Comparison of ENCODE assay signal across 9 cellular contexts in the genomic region with DNA sequence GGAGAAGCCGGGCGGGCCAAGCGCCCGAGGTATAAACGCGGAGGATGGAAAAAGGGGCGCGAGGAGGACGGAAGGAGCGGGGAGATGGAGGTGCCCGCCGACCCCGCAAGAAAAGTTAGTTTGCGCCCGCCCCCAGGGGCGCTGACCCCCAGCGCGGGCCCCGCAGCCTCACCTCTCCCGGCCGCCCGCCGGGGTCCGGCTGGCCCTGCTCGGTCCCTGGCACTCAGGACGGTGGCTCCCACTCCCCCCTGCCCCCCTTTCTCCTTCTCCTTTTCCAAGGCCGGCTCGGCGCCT. TPM values are rescaled to one million over a fixed set of nuclear protein-coding genes. Genes with fewer than 3 reads are reported as not detected.
DNase-seq lines count a peak whose midpoint lies in the region; ATAC-seq and TF ChIP-seq lines count a peak whose summit lies in the region.
"Had no signal": no experiment of that assay in that cellular context is flagged by ENCODE, and none has a peak within 500 bp of the region (broad histone marks: within the 10 kb centered on the region; RNA-seq: fewer than 3 reads in every experiment).

No MANE protein-coding gene starts in this region.

- H2AK5ac ChIP-seq in neuronal stem cell (ENCODE audit: low read depth, low read length): peak overlapping the region; percentile 66

- no peak for ATAC-seq in GM18868 (IDR thresholded peaks at IDR 0.05; ENCODE audit: unreplicated experiment)

- H3K4ac ChIP-seq in neuronal stem cell (ENCODE audit: low read length): no peak overlapping the region

- no peak overlapping the region for H3K14ac ChIP-seq in neuronal stem cell (ENCODE audit: low read length)

- no peaks in the 10 kb centered on the region for H3K9me2 ChIP-seq in Karpas-422 (replicated peaks; ENCODE audit: insufficient read depth, low read length)

- no peak overlapping the region for H2BK120ac ChIP-seq in neuronal stem cell (ENCODE audit: low read depth, low read length)

- peak overlapping the region; percentile 89 for H2BK15ac ChIP-seq in neuronal stem cell (ENCODE audit: low read length)

- H3K23ac ChIP-seq in neuronal stem cell (ENCODE audit: low read depth, low read length, poor library complexity): peak overlapping the region; percentile 25

- in situ Hi-C loops in G401 (cut with HindIII; ENCODE audit: low sequenced_read_pairs): no loop called here
- in situ Hi-C loops in GM13976 (cut with MboI; ENCODE audit: low sequenced_read_pairs, unreplicated experiment): no loop called here

- no peak overlapping the region for H3K9ac ChIP-seq in Karpas-422 (ENCODE audit: low read length)
- H3K9ac ChIP-seq in neuronal stem cell (ENCODE audit: low read depth, low read length, poor library complexity): peak overlapping the region; percentile 91

- peak overlapping the region; percentile 98 for H3K4me2 ChIP-seq in Karpas-422 (ENCODE audit: low read depth, low read length, poor library complexity, severe bottlenecking)
- H3K4me2 ChIP-seq in neuronal stem cell (ENCODE audit: insufficient read depth, low read length, poor library complexity, severe bottlenecking): peak overlapping the region; percentile 98

- DNase-seq in CD14-positive monocyte (ENCODE audit: low spot score) (no peak), Karpas-422 (no peak), neuronal stem cell (ENCODE audit: low spot score) (no peak), NCI-H446 treated with DMSO at 0.1 percent for 48 hours (lab: John Stamatoyannopoulos, UW) (no peak), G401 (ENCODE audit: low spot score) (no peak), GM13976 (ENCODE audit: low spot score) (no peak)

- no peaks in the 10 kb centered on the region for H3K27me3 ChIP-seq in Karpas-422 (ENCODE audit: low read length)
- no peaks in the 10 kb centered on the region for H3K27me3 ChIP-seq in ectodermal cell (ENCODE audit: control insufficient read depth, insufficient read depth, low read length, poor library complexity, severe bottlenecking)
- H3K27me3 ChIP-seq in neuronal stem cell (ENCODE audit: control insufficient read depth in 3 of 3, insufficient read depth in 3 of 3, low read depth in 1 of 3, low read length in 3 of 3): no peaks in the 10 kb centered on the region

- peaks cover 13% of the 10 kb centered on the region for H3K79me2 ChIP-seq in Karpas-422 (ENCODE audit: low read length)

- no peak overlapping the region for H4K91ac ChIP-seq in neuronal stem cell (ENCODE audit: low read depth, low read length, poor library complexity)

- H3K4me1 ChIP-seq in Karpas-422 (ENCODE audit: low read length) (peaks cover 25% of the 10 kb centered on the region), ectodermal cell (ENCODE audit: control insufficient read depth, insufficient read depth, low read length) (peaks cover 6% of the 10 kb centered on the region), neuronal stem cell (ENCODE audit: control insufficient read depth in 2 of 2, insufficient read depth in 1 of 2, low read depth in 1 of 2, low read length in 2 of 2) (peaks cover 12 to 18% of the 10 kb centered on the region in 2 donors)

- H3K9me3 Mint-ChIP-seq in CD14-positive monocyte: peaks cover 0 to 3% (median 0%) of the 10 kb centered on the region in 7 donors
- H3K9me3 Mint-ChIP-seq: T-helper 1 cell treated with Interleukin-12 subunit alpha and Interleukin-12 subunit beta and Interleukin-4 antibody, amounts not matched to agents 30 μg/mL and 1 μg/mL, for 36 hours had no signal

- H3K27ac ChIP-seq in Karpas-422 (ENCODE audit: low read length) (no peak overlapping the region), ectodermal cell (ENCODE audit: insufficient read depth, low read depth, low read length, poor library complexity, severe bottlenecking) (no peak overlapping the region), neuronal stem cell (replicated peaks; ENCODE audit: low read length) (no peak overlapping the region)

- H2AFZ ChIP-seq in Karpas-422 (ENCODE audit: low read length): no peak overlapping the region
- peak overlapping the region; percentile 99 for H2AFZ ChIP-seq in neuronal stem cell (ENCODE audit: low read length)

- peak overlapping the region; percentile 81 to 86 for H3K4me3 Mint-ChIP-seq in CD14-positive monocyte

- intact Hi-C loops in CD14-positive monocyte (cut with micrococcal nuclease): loop anchor here in 1 of 2 donors (5.0 kb wide), 3 partner anchors 57 to 72 kb away; partner anchors contain the start of genes MYO15B and TMEM94

- peak overlapping the region; percentile 99 for H3K18ac ChIP-seq in neuronal stem cell (ENCODE audit: low read length)

- H3K4me3 ChIP-seq in Karpas-422 (ENCODE audit: low read length) (peak overlapping the region; percentile 73; the same call in 1 of the 2 replicates), ectodermal cell (ENCODE audit: insufficient read depth, low read depth, low read length) (peak overlapping the region; percentile 61), neuronal stem cell (ENCODE audit: low read length in 2 of 2) (peak overlapping the region; percentile 67 to 89)

- no peak for TF ChIP-seq CTCF in CD14-positive monocyte (IDR thresholded peaks at IDR 0.05)
- no peak for TF ChIP-seq CTCF in GM13976 (IDR thresholded peaks at IDR 0.05; ENCODE audit: borderline replicate concordance, control extremely low read depth, extremely low read depth, insufficient read depth, missing control alignments)

- H3K79me1 ChIP-seq in neuronal stem cell (ENCODE audit: low read depth, low read length): peaks cover 24% of the 10 kb centered on the region

- peak overlapping the region; percentile 99 for H2BK5ac ChIP-seq in neuronal stem cell (ENCODE audit: low read length)

- peaks cover 18% of the 10 kb centered on the region for H3K4me1 Mint-ChIP-seq in CD14-positive monocyte

- H4K8ac ChIP-seq in neuronal stem cell (ENCODE audit: low read depth, low read length): no peak overlapping the region

- H3K9me3 ChIP-seq in Karpas-422 (ENCODE audit: low read length) (no peaks in the 10 kb centered on the region), ectodermal cell (ENCODE audit: control insufficient read depth, low read length) (no peaks in the 10 kb centered on the region), neuronal stem cell (replicated peaks in 1 of 2; ENCODE audit: control insufficient read depth in 2 of 2, insufficient read depth in 1 of 2, low read depth in 1 of 2, low read length in 2 of 2) (no peaks in the 10 kb centered on the region)

- 0% methylated on average over 29 of the region's 29 CpGs for WGBS in ectodermal cell, 2 experiments
- no CpG with 5 or more reads among the region's 29 CpGs for WGBS in neuronal stem cell (ENCODE audit: extremely low coverage in 2 of 2, insufficient read length in 2 of 2, insufficient replicate concordance in 1 of 2), 2 donors

- H3K27me3 Mint-ChIP-seq in CD14-positive monocyte (ENCODE audit: low read depth in 3 of 3): peaks cover 12 to 38% (median 24%) of the 10 kb centered on the region in 3 donors

- no peaks in the 10 kb centered on the region for H3K36me3 ChIP-seq in Karpas-422 (ENCODE audit: insufficient read depth, low read length)
- no peaks in the 10 kb centered on the region for H3K36me3 ChIP-seq in ectodermal cell (ENCODE audit: control insufficient read depth, insufficient read depth, low read length)
- H3K36me3 ChIP-seq in neuronal stem cell (replicated peaks in 1 of 2; ENCODE audit: control insufficient read depth in 2 of 2, insufficient read depth in 2 of 2, low read length in 2 of 2): peaks cover 22 to 63% of the 10 kb centered on the region in 2 donors

- H3K27ac Mint-ChIP-seq in CD14-positive monocyte: no peak overlapping the region
- H3K27ac Mint-ChIP-seq: T-helper 1 cell treated with Interleukin-12 subunit alpha and Interleukin-12 subunit beta and Interleukin-4 antibody, amounts not matched to agents 30 μg/mL and 1 μg/mL, for 36 hours had no signal

- peaks cover 11 to 14% of the 10 kb centered on the region in 2 donors for H3K36me3 Mint-ChIP-seq in CD14-positive monocyte

- H4K20me1 ChIP-seq in Karpas-422 (ENCODE audit: insufficient read depth, low read depth, low read length): peaks cover 9% of the 10 kb centered on the region; the same call in 1 of the 2 replicates

- H2BK12ac ChIP-seq in neuronal stem cell (ENCODE audit: low read length): peak overlapping the region; percentile 22

RNA-seq across cellular contexts. Expression of gene CASKIN2, which starts 0.2 kb away (rescaled TPM):
- polyA plus RNA-seq in CD14-positive monocyte: not detected
- total RNA-seq in Karpas-422 (2014; rRNA removed; shearing (Covaris generic); ENCODE audit: low replicate concordance): not detected in 2 replicates
- polyA plus RNA-seq in ectodermal cell (2013, experiment 1 of 4): 24.0 TPM
- 24.3 TPM for polyA plus RNA-seq in ectodermal cell (2013, experiment 2 of 4)
- polyA plus RNA-seq in ectodermal cell (2013, experiment 3 of 4): 15.2 TPM
- polyA plus RNA-seq in ectodermal cell (2013, experiment 4 of 4): 16.6 TPM
- polyA plus RNA-seq in neuronal stem cell (2013, experiment 1 of 2): 7.5 TPM
- 7.9 TPM for polyA plus RNA-seq in neuronal stem cell (2013, experiment 2 of 2)
- total RNA-seq in G401 (2014; rRNA removed; shearing (Covaris generic)): 11.6 and 11.8 TPM in 2 replicates

RNA-seq across cellular contexts. Expression of gene TSEN54, which starts 1.2 kb away (rescaled TPM):
- polyA plus RNA-seq in CD14-positive monocyte: 10 to 100 TPM; 11.8 to 13.6 TPM
- total RNA-seq in Karpas-422 (2014; rRNA removed; shearing (Covaris generic); ENCODE audit: low replicate concordance): 25.5 and 42.8 TPM in 2 replicates
- 59.8 TPM for polyA plus RNA-seq in ectodermal cell (2013, experiment 1 of 4)
- polyA plus RNA-seq in ectodermal cell (2013, experiment 2 of 4): 49.6 TPM
- 41.6 TPM for polyA plus RNA-seq in ectodermal cell (2013, experiment 3 of 4)
- 38.0 TPM for polyA plus RNA-seq in ectodermal cell (2013, experiment 4 of 4)
- polyA plus RNA-seq in neuronal stem cell (2013, experiment 1 of 2): 21.2 TPM
- 24.0 TPM for polyA plus RNA-seq in neuronal stem cell (2013, experiment 2 of 2)
- 47.2 and 56.3 TPM in 2 replicates for total RNA-seq in G401 (2014; rRNA removed; shearing (Covaris generic))

RNA-seq across cellular contexts. Expression of gene LLGL2, which starts 10.3 kb away (rescaled TPM):
- 1 to 10 TPM; 4.8 to 7.5 TPM for polyA plus RNA-seq in CD14-positive monocyte
- 6.1 and 7.6 TPM in 2 replicates for total RNA-seq in Karpas-422 (2014; rRNA removed; shearing (Covaris generic); ENCODE audit: low replicate concordance)
- 40.6 TPM for polyA plus RNA-seq in ectodermal cell (2013, experiment 1 of 4)
- 54.1 TPM for polyA plus RNA-seq in ectodermal cell (2013, experiment 2 of 4)
- polyA plus RNA-seq in ectodermal cell (2013, experiment 3 of 4): 32.3 TPM
- 33.2 TPM for polyA plus RNA-seq in ectodermal cell (2013, experiment 4 of 4)
- polyA plus RNA-seq in neuronal stem cell (2013, experiment 1 of 2): 25.2 TPM
- polyA plus RNA-seq in neuronal stem cell (2013, experiment 2 of 2): 26.4 TPM
- 28.9 and 37.8 TPM in 2 replicates for total RNA-seq in G401 (2014; rRNA removed; shearing (Covaris generic))

RNA-seq across cellular contexts. Expression of gene TMEM94, which starts 58.7 kb away (rescaled TPM):
- 1 to 10 TPM; 7.2 to 8.4 TPM for polyA plus RNA-seq in CD14-positive monocyte
- total RNA-seq in Karpas-422 (2014; rRNA removed; shearing (Covaris generic); ENCODE audit: low replicate concordance): 20.5 and 20.7 TPM in 2 replicates
- 111 TPM for polyA plus RNA-seq in ectodermal cell (2013, experiment 1 of 4)
- polyA plus RNA-seq in ectodermal cell (2013, experiment 2 of 4): 91.6 TPM
- 98.3 TPM for polyA plus RNA-seq in ectodermal cell (2013, experiment 3 of 4)
- polyA plus RNA-seq in ectodermal cell (2013, experiment 4 of 4): 107 TPM
- 63.4 TPM for polyA plus RNA-seq in neuronal stem cell (2013, experiment 1 of 2)
- polyA plus RNA-seq in neuronal stem cell (2013, experiment 2 of 2): 59.4 TPM
- 50.3 and 53.2 TPM in 2 replicates for total RNA-seq in G401 (2014; rRNA removed; shearing (Covaris generic))

Comparison
In these comparisons a context has a peak if more than half of its experiments do, and no peak if none do; other contexts are left out.
1. RNA of gene CASKIN2, which starts 0.2 kb away (total RNA-seq): 11.6 to 11.8 TPM in G401; not detected in Karpas-422; every median in the first group is over 10 times any median in the second.
2. Peak in every context shown above with its lines, with median percentiles within 50 percentile points of each other: H3K4me3 ChIP-seq.